ENCODE assay signal across 1 cellular context in genomic region chrX:11756354-11757318, GRCh38.
TF ChIP-seq lines count a peak whose summit lies in the region.

No MANE protein-coding gene starts in this region.

TF ChIP-seq in GM12878, 131 proteins besides CTCF, POLR2A, EP300 and RAD21:
- TF ChIP-seq, protein P1, sequence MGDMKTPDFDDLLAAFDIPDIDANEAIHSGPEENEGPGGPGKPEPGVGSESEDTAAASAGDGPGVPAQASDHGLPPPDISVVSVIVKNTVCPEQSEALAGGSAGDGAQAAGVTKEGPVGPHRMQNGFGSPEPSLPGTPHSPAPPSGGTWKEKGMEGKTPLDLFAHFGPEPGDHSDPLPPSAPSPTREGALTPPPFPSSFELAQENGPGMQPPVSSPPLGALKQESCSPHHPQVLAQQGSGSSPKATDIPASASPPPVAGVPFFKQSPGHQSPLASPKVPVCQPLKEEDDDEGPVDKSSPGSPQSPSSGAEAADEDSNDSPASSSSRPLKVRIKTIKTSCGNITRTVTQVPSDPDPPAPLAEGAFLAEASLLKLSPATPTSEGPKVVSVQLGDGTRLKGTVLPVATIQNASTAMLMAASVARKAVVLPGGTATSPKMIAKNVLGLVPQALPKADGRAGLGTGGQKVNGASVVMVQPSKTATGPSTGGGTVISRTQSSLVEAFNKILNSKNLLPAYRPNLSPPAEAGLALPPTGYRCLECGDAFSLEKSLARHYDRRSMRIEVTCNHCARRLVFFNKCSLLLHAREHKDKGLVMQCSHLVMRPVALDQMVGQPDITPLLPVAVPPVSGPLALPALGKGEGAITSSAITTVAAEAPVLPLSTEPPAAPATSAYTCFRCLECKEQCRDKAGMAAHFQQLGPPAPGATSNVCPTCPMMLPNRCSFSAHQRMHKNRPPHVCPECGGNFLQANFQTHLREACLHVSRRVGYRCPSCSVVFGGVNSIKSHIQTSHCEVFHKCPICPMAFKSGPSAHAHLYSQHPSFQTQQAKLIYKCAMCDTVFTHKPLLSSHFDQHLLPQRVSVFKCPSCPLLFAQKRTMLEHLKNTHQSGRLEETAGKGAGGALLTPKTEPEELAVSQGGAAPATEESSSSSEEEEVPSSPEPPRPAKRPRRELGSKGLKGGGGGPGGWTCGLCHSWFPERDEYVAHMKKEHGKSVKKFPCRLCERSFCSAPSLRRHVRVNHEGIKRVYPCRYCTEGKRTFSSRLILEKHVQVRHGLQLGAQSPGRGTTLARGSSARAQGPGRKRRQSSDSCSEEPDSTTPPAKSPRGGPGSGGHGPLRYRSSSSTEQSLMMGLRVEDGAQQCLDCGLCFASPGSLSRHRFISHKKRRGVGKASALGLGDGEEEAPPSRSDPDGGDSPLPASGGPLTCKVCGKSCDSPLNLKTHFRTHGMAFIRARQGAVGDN (IDR thresholded peaks at IDR 0.05), result no peak
- TF ChIP-seq CHD2 (IDR thresholded peaks at IDR 0.05; ENCODE audit: borderline replicate concordance, low read depth, low read length) (no peak), MEF2A (IDR thresholded peaks at IDR 0.05; ENCODE audit: insufficient read depth, low read depth, low read length) (no peak), MTA3 (IDR thresholded peaks at IDR 0.05; ENCODE audit: borderline replicate concordance, low read length) (no peak), HCFC1 (IDR thresholded peaks at IDR 0.05; ENCODE audit: low read length) (no peak), TCF7 (IDR thresholded peaks at IDR 0.05; ENCODE audit: borderline replicate concordance) (no peak), SMC3 (IDR thresholded peaks at IDR 0.05; ENCODE audit: borderline replicate concordance, low read length) (peak; percentile 42; the same call in 1 of the 2 replicates), SIN3A (IDR thresholded peaks at IDR 0.05; ENCODE audit: low read depth, low read length) (no peak), ZNF274 (IDR thresholded peaks at IDR 0.05; ENCODE audit: insufficient read depth, insufficient read length) (no peak), SPI1 (IDR thresholded peaks at IDR 0.05; ENCODE audit: borderline replicate concordance, insufficient read depth, low read depth, low read length) (no peak), ZNF24 (IDR thresholded peaks at IDR 0.05) (no peak), MLLT1 (IDR thresholded peaks at IDR 0.05) (0 out of 2 replicates have a peak, but pooled peaks have one; percentile 61), IKZF2 (IDR thresholded peaks at IDR 0.05) (peak in 1 of 2 experiments; percentile 14; a peak in 1 of 4 replicates), RBBP5 (conservative IDR thresholded peaks at IDR 0.05) (no peak), RUNX3 (IDR thresholded peaks at IDR 0.05; ENCODE audit: low read length) (no peak)
